In the genomic region with DNA sequence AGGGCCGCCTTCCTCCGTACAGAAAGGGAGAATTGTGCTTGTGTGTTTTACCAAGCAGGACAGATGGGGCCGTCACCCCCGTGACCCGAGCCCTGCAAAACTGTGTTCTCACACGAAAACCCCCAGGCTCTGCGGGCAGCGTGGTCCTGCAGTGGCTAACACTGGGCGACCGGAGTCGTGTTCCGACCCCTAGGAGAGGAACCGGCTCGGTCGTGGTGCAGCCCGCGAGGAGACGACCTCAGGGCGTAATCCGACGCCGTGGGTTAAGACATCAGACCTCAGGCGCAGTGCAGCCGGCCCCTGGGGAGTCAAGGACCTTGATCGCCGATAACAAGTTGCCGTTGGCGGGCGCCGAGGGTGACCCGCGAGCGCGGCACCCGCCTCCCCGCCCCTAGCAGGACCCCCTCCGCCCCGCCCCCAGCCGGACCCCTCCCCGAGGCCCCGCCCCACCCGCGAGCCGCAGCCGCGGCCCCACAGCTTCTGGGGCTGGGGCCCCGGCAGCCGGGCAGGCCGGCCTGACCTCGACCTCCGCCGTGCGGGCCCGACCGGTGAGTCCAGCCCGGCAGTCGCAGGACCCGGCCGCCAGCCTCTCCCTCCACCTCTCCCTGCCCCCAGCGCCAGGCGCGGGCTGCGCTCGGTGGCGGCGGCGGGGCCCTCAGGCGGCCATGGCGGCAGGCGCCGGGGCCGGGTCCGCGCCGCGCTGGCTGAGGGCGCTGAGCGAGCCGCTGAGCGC, we compare ENCODE assay signal across 8 cellular contexts. TPM values are rescaled to one million over a fixed set of nuclear protein-coding genes. Genes with fewer than 3 reads are reported as not detected.
DNase-seq lines count a peak whose midpoint lies in the region; ATAC-seq and TF ChIP-seq lines count a peak whose summit lies in the region.

Gene CHPT1 (plus strand): TSS at position 444 of the 733 bp plus-strand sequence. CDS start 222 bp downstream, at position 666.

- H2AFZ ChIP-seq in ACC112 (ENCODE audit: low read length, unreplicated experiment), result peak within 1 kb of the TSS; percentile 97

- no peaks in the 10 kb centered on the region for H3K9me3 Mint-ChIP-seq in activated CD4-positive, alpha-beta T cell treated with anti-CD3 and anti-CD28 coated beads, Interleukin-2, amount 10 ng/mL, durations not matched to agents 7 days and 5 days

- no peak for TF ChIP-seq CTCF in lower lobe of right lung (IDR thresholded peaks at IDR 0.05)

- ATAC-seq in GM18520 (IDR thresholded peaks at IDR 0.05; ENCODE audit: unreplicated experiment), result peak; percentile 40
- ATAC-seq in HG03045 (IDR thresholded peaks at IDR 0.05; ENCODE audit: unreplicated experiment), result peak; percentile 67
- ATAC-seq in lower lobe of right lung, result peak; percentile 82 to 85

- H3K4me1 ChIP-seq in ACC112 (ENCODE audit: control insufficient read depth, insufficient read depth, low read length, unreplicated experiment) (peaks cover 4% of the 10 kb centered on the region), lower lobe of right lung (peaks cover 38% of the 10 kb centered on the region)

- POLR2A ChIA-PET in activated CD4-positive, alpha-beta T cell treated with anti-CD3 and anti-CD28 coated beads, Interleukin-2, amount 10 ng/mL, durations not matched to agents 7 days and 5 days (lab: Charles Lee), result no interaction called here

- CTCF ChIA-PET in activated CD4-positive, alpha-beta T cell treated with anti-CD3 and anti-CD28 coated beads, Interleukin-2, amount 10 ng/mL, durations not matched to agents 7 days and 5 days (lab: Charles Lee), result interaction anchor here (1.1 kb wide), 1 partner anchor 49 kb away, joined by 3 read pairs; no protein-coding TSS in a partner anchor

- DNase-seq in NCI-H345 treated with DMSO at 0.1 percent for 48 hours (lab: John Stamatoyannopoulos, UW; ENCODE audit: unreplicated experiment) (peak; percentile 31), dermis blood vessel endothelial cell (peak; percentile 58), lower lobe of right lung (peak; percentile 87)
- DNase-seq in activated CD4-positive, alpha-beta T cell treated with anti-CD3 and anti-CD28 coated beads, Interleukin-2, amount 10 ng/mL, durations not matched to agents 7 days and 5 days, result peak; percentile 54
- DNase-seq in stimulated activated CD4-positive, alpha-beta T cell treated with anti-CD3 and anti-CD28 coated beads, TNF-alpha, amount 100 ng/mL, for 4 hours (ENCODE audit: low read depth in 3 of 3), result peak; percentile 17 to 51 (median 37)

- no peaks in the 10 kb centered on the region for H3K36me3 Mint-ChIP-seq in activated CD4-positive, alpha-beta T cell treated with anti-CD3 and anti-CD28 coated beads, Interleukin-2, amount 10 ng/mL, durations not matched to agents 7 days and 5 days (ENCODE audit: low read depth)

- no peaks in the 10 kb centered on the region for H3K27me3 Mint-ChIP-seq in activated CD4-positive, alpha-beta T cell treated with anti-CD3 and anti-CD28 coated beads, Interleukin-2, amount 10 ng/mL, durations not matched to agents 7 days and 5 days

- H3K27me3 ChIP-seq in ACC112 (ENCODE audit: insufficient read depth, low read length) (no peaks in the 10 kb centered on the region), lower lobe of right lung (ENCODE audit: low read depth) (no peaks in the 10 kb centered on the region)

- peak within 1 kb of the TSS; percentile 86 for H3K27ac Mint-ChIP-seq in activated CD4-positive, alpha-beta T cell treated with anti-CD3 and anti-CD28 coated beads, Interleukin-2, amount 10 ng/mL, durations not matched to agents 7 days and 5 days

- H3K27ac ChIP-seq in ACC112 (ENCODE audit: low read depth, low read length), result peak within 1 kb of the TSS; percentile 17; the same call in 1 of the 2 replicates
- peak within 1 kb of the TSS; percentile 89 for H3K27ac ChIP-seq in lower lobe of right lung

- no peaks in the 10 kb centered on the region for H3K36me3 ChIP-seq in ACC112 (ENCODE audit: insufficient read depth, low read length)
- H3K36me3 ChIP-seq in lower lobe of right lung, result no peaks in the 10 kb centered on the region

- H3K79me2 ChIP-seq in ACC112 (ENCODE audit: control insufficient read depth, insufficient read depth, low read length, unreplicated experiment), result peaks cover 32% of the 10 kb centered on the region

- peak within 1 kb of the TSS; percentile 81 for H3K4me3 Mint-ChIP-seq in activated CD4-positive, alpha-beta T cell treated with anti-CD3 and anti-CD28 coated beads, Interleukin-2, amount 10 ng/mL, durations not matched to agents 7 days and 5 days

- no peaks in the 10 kb centered on the region for H3K9me3 ChIP-seq in lower lobe of right lung

- intact Hi-C loops in lower lobe of right lung (cut with DNase I), result no loop called here

- peaks cover 38% of the 10 kb centered on the region for H3K4me1 Mint-ChIP-seq in activated CD4-positive, alpha-beta T cell treated with anti-CD3 and anti-CD28 coated beads, Interleukin-2, amount 10 ng/mL, durations not matched to agents 7 days and 5 days

- H3K4me3 ChIP-seq in ACC112 (ENCODE audit: low read depth, low read length) (peak within 1 kb of the TSS; percentile 92), lower lobe of right lung (peak within 1 kb of the TSS; percentile 90)

RNA-seq across cellular contexts. Expression of gene CHPT1, which starts in this region (rescaled TPM):
- 10 to 100 TPM in 1 of 2 experiments, 1 to 10 TPM in 1; 9.5 to 11.8 TPM for total RNA-seq in activated CD4-positive, alpha-beta T cell treated with anti-CD3 and anti-CD28 coated beads, Interleukin-2, amount 10 ng/mL, durations not matched to agents 7 days and 5 days
- total RNA-seq in dermis blood vessel endothelial cell (28.8 and 29.3 TPM in 2 replicates), lower lobe of right lung (65.3 TPM)

Comparison
In these comparisons a context has a peak if more than half of its experiments do, and no peak if none do; other contexts are left out.
1. Peak in every context shown above with its lines: DNase-seq, ATAC-seq, H3K4me3 ChIP-seq and H3K27ac ChIP-seq.
2. DNase-seq: peak in every context shown above with its lines; median percentile 87 in lower lobe of right lung; 58 in dermis blood vessel endothelial cell; 54 in activated CD4-positive, alpha-beta T cell treated with anti-CD3 and anti-CD28 coated beads, Interleukin-2, amount 10 ng/mL, durations not matched to agents 7 days and 5 days; 37 in stimulated activated CD4-positive, alpha-beta T cell treated with anti-CD3 and anti-CD28 coated beads, TNF-alpha, amount 100 ng/mL, for 4 hours; 31 in NCI-H345 treated with DMSO at 0.1 percent for 48 hours.